In the genomic region with DNA sequence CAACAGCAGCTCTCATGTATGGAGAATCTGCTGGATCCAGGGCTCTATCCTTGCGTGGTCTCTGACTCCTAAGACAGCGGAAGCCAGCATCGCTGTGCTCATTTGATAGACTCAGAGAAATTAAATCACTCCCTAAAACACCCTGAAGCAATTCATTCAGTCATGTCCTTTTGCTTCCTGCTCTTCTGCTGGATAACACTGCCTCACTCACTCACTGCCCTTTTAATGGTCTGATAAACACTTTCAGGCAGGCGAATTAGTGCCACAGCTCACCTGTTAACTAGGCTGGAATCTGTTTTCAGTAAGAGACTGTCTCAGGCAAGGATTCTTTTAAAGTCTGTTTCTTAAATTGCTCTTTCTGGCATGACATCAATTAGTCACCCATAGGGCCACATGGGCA, we compare ENCODE assay signal across 17 cellular contexts. TPM values are rescaled to one million over a fixed set of nuclear protein-coding genes. Genes with fewer than 3 reads are reported as not detected.
DNase-seq lines count a peak whose midpoint lies in the region; ATAC-seq, FAIRE-seq and TF ChIP-seq lines count a peak whose summit lies in the region.
"Had no signal": no experiment of that assay in that cellular context is flagged by ENCODE, and none has a peak within 500 bp of the region (broad histone marks: within the 10 kb centered on the region; RNA-seq: fewer than 3 reads in every experiment).

No MANE protein-coding gene starts in this region.

- H3K27me3 Mint-ChIP-seq in WTC11 (ENCODE audit: low read depth) (no peaks in the 10 kb centered on the region), immature natural killer cell (ENCODE audit: low read depth in 3 of 3) (peaks cover 0 to 10% (median 8%) of the 10 kb centered on the region in 3 donors)

- H3K27ac Mint-ChIP-seq in WTC11 (peak overlapping the region; percentile 58; the same call in 1 of the 2 replicates), immature natural killer cell (peak overlapping the region; percentile 91 to 99 (median 98))

- no peak for TF ChIP-seq EP300 in tibial nerve (IDR thresholded peaks at IDR 0.05)

- no peaks in the 10 kb centered on the region for H3K27me3 ChIP-seq in left ventricle myocardium inferior (ENCODE audit: low read depth)
- H3K27me3 ChIP-seq in tibial nerve, result no peaks in the 10 kb centered on the region

- CTCF ChIA-PET in WTC11 (lab: Charles Lee), result interaction anchor here (1.2 to 1.8 kb wide), 4 partner anchors 16 to 125 kb away, joined by 3 to 11 read pairs (median 4); no protein-coding TSS in a partner anchor

- H3K27ac ChIP-seq in left ventricle myocardium inferior (replicated peaks) (peak overlapping the region; percentile 31), tibial nerve (peak overlapping the region in 3 of 4 donors; percentile 10 to 76 (median 63))

- no peaks in the 10 kb centered on the region for H3K36me3 Mint-ChIP-seq in WTC11
- H3K36me3 Mint-ChIP-seq in immature natural killer cell, result peaks cover 8 to 53% (median 25%) of the 10 kb centered on the region in 3 donors

- peaks cover 24% of the 10 kb centered on the region for H3K36me3 ChIP-seq in left ventricle myocardium inferior
- peaks cover 0 to 20% (median 0%) of the 10 kb centered on the region in 3 donors for H3K36me3 ChIP-seq in tibial nerve

- FAIRE-seq in RCC 7860 (lab: Jason Lieb, UNC), result no peak

- DNase-seq in left ventricle myocardium inferior (no peak), Right ventricle myocardium inferior (ENCODE audit: missing footprints) (no peak), WTC11 (ENCODE audit: low spot score) (no peak), immature natural killer cell (no peak), tibial nerve (ENCODE audit: low spot score in 2 of 2) (no peak), NCI-H1092 treated with DMSO at 0.1 percent for 48 hours (lab: John Stamatoyannopoulos, UW) (no peak), RCC 7860 (ENCODE audit: low spot score) (no peak)
- DNase-seq: activated gamma-delta T cell; GDM1; mammary epithelial cell; NCI-H1436; NCI-H524 treated with DMSO at 0.1 percent for 48 hours; posterior cingulate gyrus; SHP77 treated with DMSO at 0.1 percent for 48 hours; stimulated activated naive CD4-positive, alpha-beta T cell treated with Interleukin-2 at 50 U/mL for 16 hours had no signal

- H3K9me3 Mint-ChIP-seq in WTC11 (no peaks in the 10 kb centered on the region), immature natural killer cell (no peaks in the 10 kb centered on the region)

- POLR2A ChIA-PET in WTC11 (lab: Charles Lee), result no interaction called here

- H3K9me3 ChIP-seq in left ventricle myocardium inferior (replicated peaks) (no peaks in the 10 kb centered on the region), tibial nerve (no peaks in the 10 kb centered on the region)

- intact Hi-C loops in left ventricle myocardium inferior (cut with micrococcal nuclease) (no loop called here), Right ventricle myocardium inferior (cut with DNase I) (no loop called here)

- H3K4me1 Mint-ChIP-seq in WTC11 (peaks cover 27% of the 10 kb centered on the region), immature natural killer cell (peaks cover 93 to 100% of the 10 kb centered on the region in 2 donors)

- H3K4me3 Mint-ChIP-seq in WTC11 (no peak overlapping the region), immature natural killer cell (peak overlapping the region; percentile 75 to 87 (median 81))

- no peak overlapping the region for H3K4me3 ChIP-seq in left ventricle myocardium inferior
- no peak overlapping the region for H3K4me3 ChIP-seq in tibial nerve

- H3K4me1 ChIP-seq in left ventricle myocardium inferior, result peaks cover 17% of the 10 kb centered on the region
- H3K4me1 ChIP-seq in tibial nerve, result peaks cover 0 to 83% (median 47%) of the 10 kb centered on the region in 4 donors

- ATAC-seq in Right ventricle myocardium inferior, result no peak
- no peak for ATAC-seq in WTC11
- no peak for ATAC-seq in HG02763 (IDR thresholded peaks at IDR 0.05; ENCODE audit: unreplicated experiment)
- ATAC-seq: esophagus mucosa had no signal

- WGBS in tibial nerve, 2 donors, result 49 to 53% methylated on average over 4 of the region's 4 CpGs

- TF ChIP-seq CTCF in left ventricle myocardium inferior (IDR thresholded peaks at IDR 0.05; ENCODE audit: borderline replicate concordance), result no peak
- TF ChIP-seq CTCF in WTC11 (IDR thresholded peaks at IDR 0.05), result no peak
- TF ChIP-seq CTCF in tibial nerve (IDR thresholded peaks at IDR 0.05), result no peak

- TF ChIP-seq POLR2A in tibial nerve (IDR thresholded peaks at IDR 0.05), result no peak

TF ChIP-seq in WTC11, 78 proteins besides CTCF, POLR2A, EP300 and RAD21:
- no peak for TF ChIP-seq ZNF423 (CRISPR knock-in tag; IDR thresholded peaks at IDR 0.05)

RNA-seq across cellular contexts. Expression of a gene that starts 10.0 kb away (rescaled TPM):
- 15.0 TPM for total RNA-seq in left ventricle myocardium inferior
- total RNA-seq in Right ventricle myocardium inferior, result 19.4 TPM
- total RNA-seq in WTC11 (2021), result 6.4 to 6.7 TPM (median 6.4 TPM) in 3 replicates
- 100 to 1,000 TPM in 2 of 3 donors, 10 to 100 TPM in 1; 93.7 to 252 (median 131) TPM for polyA plus RNA-seq in immature natural killer cell
- total RNA-seq in tibial nerve, result 10 to 100 TPM; 43.2 to 63.8 (median 52.9) TPM
